Comparison of ENCODE assay signal across 8 cellular contexts in genomic region chr10:124614003-124614659, GRCh38.
DNase-seq lines count a peak whose midpoint lies in the region; ATAC-seq lines count a peak whose summit lies in the region.

No MANE protein-coding gene starts in this region.

- peaks cover 48 to 84% (median 62%) of the 10 kb centered on the region in 3 donors for H3K4me1 Mint-ChIP-seq in CD8-positive, alpha-beta memory T cell
- H3K4me1 Mint-ChIP-seq in naive thymus-derived CD4-positive, alpha-beta T cell = peaks cover 0 to 50% (median 33%) of the 10 kb centered on the region in 7 donors

- no peaks in the 10 kb centered on the region for H3K36me3 ChIP-seq in CD8-positive, alpha-beta memory T cell (ENCODE audit: insufficient read depth, low read length)
- peaks cover 0 to 9% (median 0%) of the 10 kb centered on the region in 3 experiments for H3K36me3 ChIP-seq in naive thymus-derived CD4-positive, alpha-beta T cell (ENCODE audit: control insufficient read depth in 2 of 3, insufficient read depth in 3 of 3, low read length in 3 of 3)

- no peak overlapping the region for H3K27ac ChIP-seq in CD8-positive, alpha-beta memory T cell (ENCODE audit: low read depth, low read length)
- H3K27ac ChIP-seq in naive thymus-derived CD4-positive, alpha-beta T cell (ENCODE audit: low read depth, low read length) = no peak overlapping the region

- peaks cover 0 to 3% of the 10 kb centered on the region in 2 donors for H3K27me3 Mint-ChIP-seq in CD8-positive, alpha-beta memory T cell
- peaks cover 0 to 5% (median 0%) of the 10 kb centered on the region in 5 donors for H3K27me3 Mint-ChIP-seq in naive thymus-derived CD4-positive, alpha-beta T cell

- ATAC-seq in GM21381 (IDR thresholded peaks at IDR 0.05; ENCODE audit: unreplicated experiment) = peak; percentile 55
- peak; percentile 66 for ATAC-seq in HG03565 (IDR thresholded peaks at IDR 0.05; ENCODE audit: unreplicated experiment)
- ATAC-seq in naive thymus-derived CD4-positive, alpha-beta T cell = no peak

- POLR2A ChIA-PET in CD8-positive, alpha-beta memory T cell (lab: Charles Lee) = interaction anchor here (0.6 kb wide), 1 partner anchor 111 kb away, joined by 5 read pairs; no protein-coding TSS in a partner anchor
- POLR2A ChIA-PET in naive thymus-derived CD4-positive, alpha-beta T cell (lab: Charles Lee) = no interaction called here

- no peaks in the 10 kb centered on the region for H3K27me3 ChIP-seq in CD8-positive, alpha-beta memory T cell (ENCODE audit: insufficient read depth, low read length, poor library complexity, severe bottlenecking)
- no peaks in the 10 kb centered on the region for H3K27me3 ChIP-seq in naive thymus-derived CD4-positive, alpha-beta T cell (ENCODE audit: control insufficient read depth in 2 of 2, insufficient read depth in 2 of 2, low read length in 2 of 2)

- peak overlapping the region in 4 of 7 donors; percentile 28 to 79 (median 40) for H3K4me3 Mint-ChIP-seq in CD8-positive, alpha-beta memory T cell
- peak overlapping the region in 1 of 10 donors; percentile 17 for H3K4me3 Mint-ChIP-seq in naive thymus-derived CD4-positive, alpha-beta T cell

- peak overlapping the region; percentile 77 to 95 (median 88) for H3K27ac Mint-ChIP-seq in CD8-positive, alpha-beta memory T cell
- H3K27ac Mint-ChIP-seq in naive thymus-derived CD4-positive, alpha-beta T cell = peak overlapping the region in 7 of 9 donors; percentile 50 to 83 (median 59)

- intact Hi-C loops in naive thymus-derived CD4-positive, alpha-beta T cell (cut with micrococcal nuclease) = loop anchor here in 1 of 2 donors (5.0 kb wide), 1 partner anchor 128 kb away; the partner anchor contains the start of gene FAM53B

- no peaks in the 10 kb centered on the region for H3K9me3 ChIP-seq in CD8-positive, alpha-beta memory T cell (ENCODE audit: low read length)
- no peaks in the 10 kb centered on the region for H3K9me3 ChIP-seq in naive thymus-derived CD4-positive, alpha-beta T cell (ENCODE audit: control insufficient read depth in 2 of 3, low read length in 3 of 3)

- DNase-seq in CD8-positive, alpha-beta memory T cell = no peak
- DNase-seq in naive thymus-derived CD4-positive, alpha-beta T cell = peak in 1 of 9 donors; percentile 72
- DNase-seq in NCI-H2107 treated with DMSO at 0.1 percent for 48 hours (lab: John Stamatoyannopoulos, UW; ENCODE audit: unreplicated experiment) = no peak
- no peak for DNase-seq in NCI-H510A treated with DMSO at 0.1 percent for 48 hours (lab: John Stamatoyannopoulos, UW)
- DNase-seq in nucleus accumbens (lab: John Stamatoyannopoulos, UW) = no peak
- DNase-seq in SHP77 treated with DMSO at 0.1 percent for 48 hours (lab: John Stamatoyannopoulos, UW) = no peak

- H3K9me3 Mint-ChIP-seq in CD8-positive, alpha-beta memory T cell = no peaks in the 10 kb centered on the region
- no peaks in the 10 kb centered on the region for H3K9me3 Mint-ChIP-seq in naive thymus-derived CD4-positive, alpha-beta T cell

- H3K36me3 Mint-ChIP-seq in CD8-positive, alpha-beta memory T cell = peaks cover 0 to 24% (median 0%) of the 10 kb centered on the region in 3 donors
- H3K36me3 Mint-ChIP-seq in naive thymus-derived CD4-positive, alpha-beta T cell = peaks cover 0 to 8% (median 0%) of the 10 kb centered on the region in 5 donors

- peaks cover 44% of the 10 kb centered on the region for H3K4me1 ChIP-seq in CD8-positive, alpha-beta memory T cell (ENCODE audit: insufficient read depth, low read length)
- H3K4me1 ChIP-seq in naive thymus-derived CD4-positive, alpha-beta T cell (ENCODE audit: control insufficient read depth in 2 of 2, insufficient read depth in 2 of 2, low read length in 2 of 2) = peaks cover 20 to 31% of the 10 kb centered on the region in 2 donors

- H3K4me3 ChIP-seq in CD8-positive, alpha-beta memory T cell (ENCODE audit: low read length) = no peak overlapping the region
- H3K4me3 ChIP-seq in naive thymus-derived CD4-positive, alpha-beta T cell (ENCODE audit: low read length) = no peak overlapping the region

- CTCF ChIA-PET in CD8-positive, alpha-beta memory T cell (lab: Charles Lee) = interaction anchor here (1.1 to 1.6 kb wide), 3 partner anchors 12 to 128 kb away, joined by 3 to 10 read pairs (median 3); no protein-coding TSS in a partner anchor
- CTCF ChIA-PET in naive thymus-derived CD4-positive, alpha-beta T cell (lab: Charles Lee) = interaction anchor here (0.8 to 1.0 kb wide), 2 partner anchors 115 to 128 kb away, joined by 4 to 5 read pairs; no protein-coding TSS in a partner anchor
